Comparison of ENCODE assay signal across 31 cellular contexts in genomic region chr19:54009440-54009839, GRCh38. TPM values are rescaled to one million over a fixed set of nuclear protein-coding genes. Genes with fewer than 3 reads are reported as not detected.
"Had no signal": no experiment of that assay in that cellular context is flagged by ENCODE, and none has a peak within 500 bp of the region (broad histone marks: within the 10 kb centered on the region; RNA-seq: fewer than 3 reads in every experiment).

No MANE protein-coding gene starts in this region.

- H3K4me3 ChIP-seq: dorsolateral prefrontal cortex, esophagus muscularis mucosa, gastroesophageal sphincter, heart left ventricle, hepatocyte, lung, ovary, psoas muscle, skin epidermis, spleen, testis, tibial artery, upper lobe of left lung had no signal

- H2AFZ ChIP-seq: hepatocyte had no signal

- H3K27ac ChIP-seq: dorsolateral prefrontal cortex, esophagus muscularis mucosa, foreskin keratinocyte, gastroesophageal sphincter, heart left ventricle, hepatocyte, ovary, psoas muscle, skin epidermis, spleen, testis, tibial artery, upper lobe of left lung had no signal

- H3K9me3 ChIP-seq: esophagus muscularis mucosa, gastroesophageal sphincter, heart left ventricle, ovary, psoas muscle, spleen, testis, tibial artery, upper lobe of left lung had no signal

- DNase-seq: dorsolateral prefrontal cortex; effector CD8-positive, alpha-beta T cell; endodermal cell; foreskin keratinocyte; heart left ventricle; kidney; natural killer cell; occipital lobe; ovary; psoas muscle; right cardiac atrium; spleen; stimulated activated CD4-positive, alpha-beta T cell treated with anti-CD3 and anti-CD28 coated beads, Interleukin-4, amount 100 ng/mL, for 4 hours; stimulated activated naive CD8-positive, alpha-beta T cell treated with anti-CD3 and anti-CD28 coated beads, Interleukin-15, Interleukin-2, amounts not matched to agents 100 U/mL and 50 U/mL, for 24 hours; substantia nigra; testis; tibial artery; upper lobe of left lung had no signal

- ATAC-seq: foreskin keratinocyte; gastroesophageal sphincter; heart left ventricle; left lobe of liver; natural killer cell; psoas muscle; stimulated activated memory B cell treated with anti-CD40 and anti-IgM and Interleukin-4, amounts not matched to agents 10 μg/mL and 1 μg/mL and 100 μg/mL, for 72 hours; stimulated activated naive CD8-positive, alpha-beta T cell treated with anti-CD3 and anti-CD28 coated beads, Interleukin-15, Interleukin-2, amounts not matched to agents 100 U/mL and 50 U/mL, for 24 hours had no signal

- H3K4me1 ChIP-seq: esophagus muscularis mucosa, foreskin keratinocyte, gastroesophageal sphincter, heart left ventricle, psoas muscle, spleen, testis, tibial artery, upper lobe of left lung had no signal

- H3K36me3 ChIP-seq: esophagus muscularis mucosa, gastroesophageal sphincter, heart left ventricle, ovary, spleen, tibial artery, upper lobe of left lung had no signal

- H3K27me3 ChIP-seq: foreskin keratinocyte, hepatocyte, ovary, testis, upper lobe of left lung had no signal

- H3K79me2 ChIP-seq: hepatocyte had no signal

- H3K4me2 ChIP-seq: hepatocyte had no signal

RNA-seq across cellular contexts. Expression of gene CACNG6, which starts 18.0 kb away (rescaled TPM):
- total RNA-seq: esophagus muscularis mucosa, foreskin keratinocyte, gastroesophageal sphincter, heart left ventricle, kidney, left lobe of liver, liver, mononuclear cell, right cardiac atrium, spleen had no signal
- polyA plus RNA-seq: fibroblast of lung, foreskin keratinocyte, heart left ventricle, hepatocyte, liver, ovary, right cardiac atrium, spleen had no signal

RNA-seq across cellular contexts. Expression of gene CACNG8, which starts 46.7 kb away (rescaled TPM):
- total RNA-seq: epithelial cell of proximal tubule, foreskin keratinocyte, left lobe of liver, liver, mononuclear cell had no signal
- polyA plus RNA-seq: foreskin keratinocyte had no signal

RNA-seq across cellular contexts. Expression of gene VSTM1, which starts 54.3 kb away (rescaled TPM):
- total RNA-seq: endodermal cell, fibroblast of lung, foreskin keratinocyte, gastroesophageal sphincter, hepatocyte, left lobe of liver, occipital lobe, ovary, psoas muscle, renal cortical epithelial cell, right cardiac atrium, testis had no signal
- polyA plus RNA-seq: fibroblast of lung, foreskin keratinocyte, heart left ventricle, hepatocyte, neural cell, ovary, psoas muscle, right cardiac atrium had no signal
